ENCODE assay signal across 8 cellular contexts in the genomic region with DNA sequence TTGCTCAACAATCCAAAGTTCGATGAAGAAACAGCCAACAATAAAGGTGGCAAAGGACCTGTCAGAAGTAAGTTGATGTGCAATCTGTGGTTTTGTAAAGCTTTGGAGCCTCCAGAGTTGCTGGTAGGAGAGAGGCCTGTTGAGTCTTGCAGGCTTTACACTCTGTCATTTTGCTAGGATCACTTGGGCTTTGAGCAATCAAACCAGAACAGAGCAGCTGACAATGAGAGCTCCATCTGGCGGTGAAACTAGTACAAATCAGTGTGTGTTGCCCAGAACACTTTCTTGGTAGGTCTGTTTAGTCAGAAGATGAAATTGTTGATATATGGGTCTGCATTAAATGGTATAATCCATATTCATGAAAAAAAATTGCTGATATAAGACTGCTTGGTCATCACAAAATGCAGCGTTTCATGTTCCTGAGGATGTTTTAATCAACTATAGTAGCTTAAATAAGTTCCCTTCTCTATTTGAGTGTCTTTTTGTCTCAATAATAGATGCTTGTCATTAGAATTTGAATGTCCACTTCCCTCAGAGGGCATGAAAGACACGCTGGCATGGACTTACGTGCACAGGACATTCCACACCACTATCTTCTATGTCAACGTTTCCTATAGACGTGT. TPM values are rescaled to one million over a fixed set of nuclear protein-coding genes. Genes with fewer than 3 reads are reported as not detected.
A peak's percentile ranks its signal among the peaks of the same experiment; 100 is the strongest.
DNase-seq lines count a peak whose midpoint lies in the region; ATAC-seq, FAIRE-seq and TF ChIP-seq lines count a peak whose summit lies in the region.

No MANE protein-coding gene starts in this region.

- DNase-seq in GM10266 (ENCODE audit: extremely low spot score) (peak; percentile 72), NCI-H82 treated with DMSO at 0.1 percent for 48 hours (lab: John Stamatoyannopoulos, UW; ENCODE audit: unreplicated experiment) (peak; percentile 59), endothelial cell of umbilical vein (ENCODE audit: low read depth, low spot score) (peak; percentile 80), mucosa of gallbladder (ENCODE audit: low spot score) (peak; percentile 77)
- DNase-seq in activated CD8-positive, alpha-beta T cell treated with anti-CD3 and anti-CD28 coated beads, Interleukin-2, amount 10 ng/mL, durations not matched to agents 7 days and 5 days = peak; percentile 80
- DNase-seq in stimulated activated CD8-positive, alpha-beta memory T cell treated with anti-CD3 and anti-CD28 coated beads, Interleukin-7, amount 100 ng/mL, for 48 hours (ENCODE audit: extremely low read depth in 1 of 2, low read depth in 1 of 2) = peak; percentile 22 to 39

- intact Hi-C loops in endothelial cell of umbilical vein (cut with micrococcal nuclease) = loop anchor here (1.0 to 5.0 kb wide), 6 partner anchors 26 to 238 kb away; a partner anchor contains a TSS

- H3K4me3 ChIP-seq in endothelial cell of umbilical vein (replicated peaks in 1 of 3; ENCODE audit: insufficient read depth in 1 of 3, low read depth in 1 of 3, low read length in 3 of 3) = no peak overlapping the region

- TF ChIP-seq CTCF in GM10266 (IDR thresholded peaks at IDR 0.05; ENCODE audit: control insufficient read depth, insufficient read depth, low read depth, missing control alignments) (peak; percentile 80), endothelial cell of umbilical vein (IDR thresholded peaks at IDR 0.05; ENCODE audit: extremely low read depth in 1 of 2, insufficient read depth in 1 of 2, low read depth in 1 of 2, low read length in 2 of 2) (peak; percentile 72 to 75)

- BruUV-seq in endothelial cell of umbilical vein (replicated peaks; lab: Mats Ljungman, UMichigan) = no TSS peak

- no peaks in the 10 kb centered on the region for H3K79me2 ChIP-seq in endothelial cell of umbilical vein (ENCODE audit: control insufficient read depth, insufficient read depth, low read length)

- H3K27ac ChIP-seq in endothelial cell of umbilical vein (ENCODE audit: insufficient read depth, low read depth, low read length) = no peak overlapping the region

- ATAC-seq in HG03066 (IDR thresholded peaks at IDR 0.05; ENCODE audit: low read depth, unreplicated experiment) (peak; percentile 83), HG03095 (IDR thresholded peaks at IDR 0.05; ENCODE audit: unreplicated experiment) (no peak)
- ATAC-seq in activated CD8-positive, alpha-beta T cell treated with anti-CD3 and anti-CD28 coated beads, Interleukin-2, amount 10 ng/mL, durations not matched to agents 7 days and 5 days = peak; percentile 73

- CTCF ChIA-PET in activated CD8-positive, alpha-beta T cell treated with anti-CD3 and anti-CD28 coated beads, Interleukin-2, amount 10 ng/mL, durations not matched to agents 7 days and 5 days (lab: Charles Lee) = interaction anchor here (0.6 to 6.7 kb wide), 60 partner anchors 8 to 474 kb away, joined by 3 to 164 read pairs (median 5); a partner anchor contains a TSS
- CTCF ChIA-PET in endothelial cell of umbilical vein (lab: Charles Lee) = interaction anchor here (0.6 to 10.1 kb wide), 75 partner anchors 10 to 959 kb away, joined by 3 to 942 read pairs (median 6); a partner anchor contains a TSS

- H3K36me3 Mint-ChIP-seq in activated CD8-positive, alpha-beta T cell treated with anti-CD3 and anti-CD28 coated beads, Interleukin-2, amount 10 ng/mL, durations not matched to agents 7 days and 5 days (ENCODE audit: low read depth) = peaks cover 30% of the 10 kb centered on the region

- H2AFZ ChIP-seq in endothelial cell of umbilical vein (ENCODE audit: low read depth, low read length) = no peak overlapping the region

- H3K9me1 ChIP-seq in endothelial cell of umbilical vein (replicated peaks; ENCODE audit: control insufficient read depth, extremely low read depth, insufficient read depth, low read length) = no peaks in the 10 kb centered on the region

- H3K4me1 Mint-ChIP-seq in activated CD8-positive, alpha-beta T cell treated with anti-CD3 and anti-CD28 coated beads, Interleukin-2, amount 10 ng/mL, durations not matched to agents 7 days and 5 days (ENCODE audit: low read depth) = peaks cover 9% of the 10 kb centered on the region

- H3K9me3 Mint-ChIP-seq in activated CD8-positive, alpha-beta T cell treated with anti-CD3 and anti-CD28 coated beads, Interleukin-2, amount 10 ng/mL, durations not matched to agents 7 days and 5 days (ENCODE audit: insufficient read depth) = no peaks in the 10 kb centered on the region

- H3K9me3 ChIP-seq in endothelial cell of umbilical vein (replicated peaks; ENCODE audit: control insufficient read depth, insufficient read depth, low read length) = no peaks in the 10 kb centered on the region

- POLR2A ChIA-PET in activated CD8-positive, alpha-beta T cell treated with anti-CD3 and anti-CD28 coated beads, Interleukin-2, amount 10 ng/mL, durations not matched to agents 7 days and 5 days (lab: Charles Lee) = interaction anchor here (1.7 to 2.5 kb wide), 2 partner anchors 40 to 127 kb away, joined by 4 to 10 read pairs; a partner anchor contains a TSS
- POLR2A ChIA-PET in endothelial cell of umbilical vein (lab: Charles Lee) = interaction anchor here (0.6 kb wide), 1 partner anchor 137 kb away, joined by 4 read pairs; no protein-coding TSS in a partner anchor

- no peaks in the 10 kb centered on the region for H3K36me3 ChIP-seq in endothelial cell of umbilical vein (ENCODE audit: control insufficient read depth in 2 of 2, extremely low read depth in 1 of 2, insufficient read depth in 2 of 2, low read length in 2 of 2)

- H3K27me3 ChIP-seq in endothelial cell of umbilical vein (ENCODE audit: control insufficient read depth in 2 of 2, insufficient read depth in 2 of 2, low read length in 2 of 2) = peaks cover 0 to 4% of the 10 kb centered on the region in 2 experiments

- dilution Hi-C loops in endothelial cell of umbilical vein (cut with MboI; ENCODE audit: extremely low pct_ligation_motif_present, low sequenced_read_pairs) = no loop called here

- H3K27ac Mint-ChIP-seq in activated CD8-positive, alpha-beta T cell treated with anti-CD3 and anti-CD28 coated beads, Interleukin-2, amount 10 ng/mL, durations not matched to agents 7 days and 5 days = no peak overlapping the region

- TF ChIP-seq POLR2A in endothelial cell of umbilical vein (IDR thresholded peaks at IDR 0.05; ENCODE audit: low read depth, low read length) = no peak

- peak; percentile 99 for FAIRE-seq in endothelial cell of umbilical vein (lab: Jason Lieb, UNC)

- H3K9ac ChIP-seq in endothelial cell of umbilical vein (replicated peaks; ENCODE audit: extremely low read depth, insufficient read depth, low read length) = no peak overlapping the region

- H3K4me3 Mint-ChIP-seq in activated CD8-positive, alpha-beta T cell treated with anti-CD3 and anti-CD28 coated beads, Interleukin-2, amount 10 ng/mL, durations not matched to agents 7 days and 5 days = no peak overlapping the region

- no peak overlapping the region for H3K4me2 ChIP-seq in endothelial cell of umbilical vein (ENCODE audit: insufficient read depth, low read length)

- H3K4me1 ChIP-seq in endothelial cell of umbilical vein (ENCODE audit: control insufficient read depth, extremely low read depth, insufficient read depth, low read length) = no peaks in the 10 kb centered on the region

- no peaks in the 10 kb centered on the region for H3K27me3 Mint-ChIP-seq in activated CD8-positive, alpha-beta T cell treated with anti-CD3 and anti-CD28 coated beads, Interleukin-2, amount 10 ng/mL, durations not matched to agents 7 days and 5 days (ENCODE audit: low read depth)

- H4K20me1 ChIP-seq in endothelial cell of umbilical vein (replicated peaks; ENCODE audit: control insufficient read depth, extremely low read depth, insufficient read depth, low read length) = no peaks in the 10 kb centered on the region

RNA-seq across cellular contexts. Expression of a gene that starts 25.7 kb away (rescaled TPM):
- total RNA-seq in activated CD8-positive, alpha-beta T cell treated with anti-CD3 and anti-CD28 coated beads, Interleukin-2, amount 10 ng/mL, durations not matched to agents 7 days and 5 days = 10 to 100 TPM; 12.0 to 12.5 TPM
- total RNA-seq in endothelial cell of umbilical vein (2.5 and 2.7 TPM in 2 replicates), mucosa of gallbladder (14.0 TPM)
- polyA plus RNA-seq in endothelial cell of umbilical vein = 0.32 and 0.46 TPM in 2 replicates
- 0.34 and 0.41 TPM in 2 replicates for polyA plus RNA-seq in endothelial cell of umbilical vein (2011; cell fraction: cytosol; rRNA removed)
- polyA plus RNA-seq in endothelial cell of umbilical vein (2011; cell fraction: nucleus; rRNA removed) = 1.0 and 1.1 TPM in 2 replicates
- 1.4 and 2.1 TPM in 2 replicates for polyA plus RNA-seq in endothelial cell of umbilical vein (2012)
- polyA minus RNA-seq in endothelial cell of umbilical vein = 0.87 and 1.1 TPM in 2 replicates
- polyA minus RNA-seq in endothelial cell of umbilical vein (2011; cell fraction: cytosol; rRNA and poly(A)+ RNA removed) = not detected
- 0.87 and 1.2 TPM in 2 replicates for polyA minus RNA-seq in endothelial cell of umbilical vein (2011; cell fraction: nucleus; rRNA and poly(A)+ RNA removed)

RNA-seq across cellular contexts. Expression of a gene that starts 39.6 kb away (rescaled TPM):
- 10 to 100 TPM; 20.6 to 21.9 TPM for total RNA-seq in activated CD8-positive, alpha-beta T cell treated with anti-CD3 and anti-CD28 coated beads, Interleukin-2, amount 10 ng/mL, durations not matched to agents 7 days and 5 days
- total RNA-seq in endothelial cell of umbilical vein (8.0 and 8.2 TPM in 2 replicates), mucosa of gallbladder (18.2 TPM)
- polyA plus RNA-seq in endothelial cell of umbilical vein = 4.3 and 6.2 TPM in 2 replicates
- polyA plus RNA-seq in endothelial cell of umbilical vein (2011; cell fraction: cytosol; rRNA removed) = 8.7 and 9.0 TPM in 2 replicates
- polyA plus RNA-seq in endothelial cell of umbilical vein (2011; cell fraction: nucleus; rRNA removed) = 3.7 and 3.8 TPM in 2 replicates
- polyA plus RNA-seq in endothelial cell of umbilical vein (2012) = 5.3 and 7.8 TPM in 2 replicates
- 1.0 and 1.2 TPM in 2 replicates for polyA minus RNA-seq in endothelial cell of umbilical vein
- 5.6 TPM for polyA minus RNA-seq in endothelial cell of umbilical vein (2011; cell fraction: cytosol; rRNA and poly(A)+ RNA removed)
- 1.3 and 1.5 TPM in 2 replicates for polyA minus RNA-seq in endothelial cell of umbilical vein (2011; cell fraction: nucleus; rRNA and poly(A)+ RNA removed)

RNA-seq across cellular contexts. Expression of a gene that starts 52.4 kb away (rescaled TPM):
- total RNA-seq in activated CD8-positive, alpha-beta T cell treated with anti-CD3 and anti-CD28 coated beads, Interleukin-2, amount 10 ng/mL, durations not matched to agents 7 days and 5 days = 10 to 100 TPM; 73.8 to 74.1 TPM
- 63.7 and 64.3 TPM in 2 replicates for total RNA-seq in endothelial cell of umbilical vein
- polyA plus RNA-seq in endothelial cell of umbilical vein = 7.6 and 10.4 TPM in 2 replicates
- polyA plus RNA-seq in endothelial cell of umbilical vein (2011; cell fraction: cytosol; rRNA removed) = 11.2 and 12.1 TPM in 2 replicates
- 11.2 and 15.0 TPM in 2 replicates for polyA plus RNA-seq in endothelial cell of umbilical vein (2011; cell fraction: nucleus; rRNA removed)
- polyA plus RNA-seq in endothelial cell of umbilical vein (2012) = 23.2 and 28.8 TPM in 2 replicates
- polyA minus RNA-seq in endothelial cell of umbilical vein = 24.7 and 41.7 TPM in 2 replicates
- 17.8 TPM for polyA minus RNA-seq in endothelial cell of umbilical vein (2011; cell fraction: cytosol; rRNA and poly(A)+ RNA removed)
- 42.3 and 50.2 TPM in 2 replicates for polyA minus RNA-seq in endothelial cell of umbilical vein (2011; cell fraction: nucleus; rRNA and poly(A)+ RNA removed)
- 37.4 TPM for total RNA-seq in mucosa of gallbladder
